Comparison of ENCODE assay signal across 17 cellular contexts in the genomic region with DNA sequence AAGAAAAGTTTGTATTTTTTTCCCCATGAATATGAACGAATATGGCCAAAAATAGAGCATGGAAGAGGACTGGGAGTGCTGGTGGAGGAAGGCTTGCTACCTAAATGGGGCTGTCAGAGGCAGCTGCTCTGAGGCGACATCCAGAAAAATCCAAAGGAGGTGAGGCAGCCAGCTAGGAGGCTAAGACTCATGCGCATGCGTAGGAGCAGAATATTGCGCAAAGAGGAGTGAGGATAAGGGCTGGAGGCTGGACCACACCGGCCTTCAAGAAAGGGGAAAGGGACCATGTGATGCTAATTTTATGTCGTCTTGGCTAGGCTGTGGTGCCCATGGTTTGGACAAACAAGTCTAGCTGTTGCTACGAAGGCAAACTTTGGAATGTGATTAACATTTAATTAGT. TPM values are rescaled to one million over a fixed set of nuclear protein-coding genes. Genes with fewer than 3 reads are reported as not detected.
DNase-seq lines count a peak whose midpoint lies in the region; ATAC-seq, FAIRE-seq and TF ChIP-seq lines count a peak whose summit lies in the region.
"Had no signal": no experiment of that assay in that cellular context is flagged by ENCODE, and none has a peak within 500 bp of the region (broad histone marks: within the 10 kb centered on the region; RNA-seq: fewer than 3 reads in every experiment).

No MANE protein-coding gene starts in this region.

- no peak overlapping the region for H3K9ac ChIP-seq in IMR-90 (ENCODE audit: low read depth, low read length)
- no peak overlapping the region for H3K9ac ChIP-seq in endothelial cell of umbilical vein (replicated peaks; ENCODE audit: extremely low read depth, insufficient read depth, low read length)
- H3K9ac ChIP-seq: GM23248 had no signal

- 79% methylated on average over 3 of the region's 8 CpGs; no CpG with 5 or more reads in 1 of the 2 experiments for WGBS in IMR-90 (ENCODE audit: extremely low coverage in 2 of 2, insufficient read length in 1 of 2), 2 experiments
- WGBS in testis, 2 donors = 61 to 67% methylated on average over 8 of the region's 8 CpGs

- H3K14ac ChIP-seq in IMR-90 (replicated peaks; ENCODE audit: low read depth, low read length) = no peak overlapping the region

- H3K4me3 ChIP-seq in IMR-90 (ENCODE audit: insufficient read depth, low read depth, low read length) (no peak overlapping the region), endothelial cell of umbilical vein (replicated peaks in 1 of 3; ENCODE audit: insufficient read depth in 1 of 3, low read depth in 1 of 3, low read length in 3 of 3) (no peak overlapping the region), testis (peak overlapping the region in 1 of 2 donors; percentile 32)
- H3K4me3 ChIP-seq: GM23248 had no signal

- TF ChIP-seq CTCF in IMR-90 (conservative IDR thresholded peaks at IDR 0.05; ENCODE audit: low read depth, low read length) (no peak), endothelial cell of umbilical vein (IDR thresholded peaks at IDR 0.05; ENCODE audit: extremely low read depth in 1 of 2, insufficient read depth in 1 of 2, low read depth in 1 of 2, low read length in 2 of 2) (no peak), testis (IDR thresholded peaks at IDR 0.05) (no peak)

- DNase-seq in IMR-90 (no peak), NCI-H1930 (lab: John Stamatoyannopoulos, UW) (peak; percentile 45 to 60), endothelial cell of umbilical vein (ENCODE audit: low read depth, low spot score) (no peak), testis (peak; percentile 40), NCI-H2107 (lab: John Stamatoyannopoulos, UW) (no peak)
- DNase-seq: DMS79, KG1, NCI-H1048, NCI-H2171 treated with DMSO at 0.1 percent for 48 hours, NCI-H446, SW 1271 had no signal

- no peaks in the 10 kb centered on the region for H3K9me3 ChIP-seq in IMR-90 (ENCODE audit: control insufficient read depth, insufficient read depth, low read length)
- no peaks in the 10 kb centered on the region for H3K9me3 ChIP-seq in endothelial cell of umbilical vein (replicated peaks; ENCODE audit: control insufficient read depth, insufficient read depth, low read length)
- H3K9me3 ChIP-seq in testis = no peaks in the 10 kb centered on the region

- no peak overlapping the region for H2AK9ac ChIP-seq in IMR-90 (replicated peaks; ENCODE audit: low read depth, low read length, poor library complexity)

- TF ChIP-seq RAD21 in IMR-90 (IDR thresholded peaks at IDR 0.05; ENCODE audit: low read length) = no peak

- no peak overlapping the region for H4K8ac ChIP-seq in IMR-90 (ENCODE audit: low read depth in 2 of 2, low read length in 2 of 2)

- no peaks in the 10 kb centered on the region for H3K79me1 ChIP-seq in IMR-90 (ENCODE audit: low read depth in 1 of 2, low read length in 2 of 2)

- FAIRE-seq in endothelial cell of umbilical vein (lab: Jason Lieb, UNC) = no peak
- FAIRE-seq: RCC 7860 had no signal

- no peak overlapping the region for H3K4me2 ChIP-seq in IMR-90 (ENCODE audit: low read depth, low read length)
- no peak overlapping the region for H3K4me2 ChIP-seq in endothelial cell of umbilical vein (ENCODE audit: insufficient read depth, low read length)

- ATAC-seq in IMR-90 (ENCODE audit: low read depth) (no peak), GM21367 (IDR thresholded peaks at IDR 0.05; ENCODE audit: unreplicated experiment) (no peak), HG03439 (IDR thresholded peaks at IDR 0.05; ENCODE audit: unreplicated experiment) (no peak)

- H3K4ac ChIP-seq in IMR-90 (ENCODE audit: low read depth, low read length) = no peak overlapping the region

- H2AFZ ChIP-seq in IMR-90 (replicated peaks; ENCODE audit: low read length, poor library complexity) = no peak overlapping the region
- H2AFZ ChIP-seq in endothelial cell of umbilical vein (ENCODE audit: low read depth, low read length) = peak overlapping the region; percentile 68

- H2BK120ac ChIP-seq in IMR-90 (ENCODE audit: low read depth, low read length) = no peak overlapping the region

- H4K20me1 ChIP-seq in IMR-90 (ENCODE audit: insufficient read depth, low read length) (0 out of 2 replicates have a peak, but pooled peaks cover 3% of the 10 kb centered on the region), endothelial cell of umbilical vein (replicated peaks; ENCODE audit: control insufficient read depth, extremely low read depth, insufficient read depth, low read length) (no peaks in the 10 kb centered on the region)

- no peak overlapping the region for H2BK20ac ChIP-seq in IMR-90 (ENCODE audit: low read depth, low read length)

- CTCF ChIA-PET in IMR-90 (lab: Yijun Ruan, JAX) = interaction anchor here (1.0 to 1.5 kb wide), 3 partner anchors 38 to 510 kb away, joined by 4 to 6 read pairs (median 4); no protein-coding TSS in a partner anchor
- CTCF ChIA-PET in endothelial cell of umbilical vein (lab: Charles Lee) = interaction anchor here (0.6 to 6.2 kb wide), 7 partner anchors 10 to 510 kb away, joined by 3 to 440 read pairs (median 5); no protein-coding TSS in a partner anchor

- POLR2A ChIA-PET in IMR-90 (lab: Charles Lee; ENCODE audit: unreplicated experiment) (no interaction called here), endothelial cell of umbilical vein (lab: Charles Lee) (no interaction called here)

- no peaks in the 10 kb centered on the region for H3K79me2 ChIP-seq in endothelial cell of umbilical vein (ENCODE audit: control insufficient read depth, insufficient read depth, low read length)

- in situ Hi-C loops in IMR-90 (cut with MboI; ENCODE audit: low sequenced_read_pairs) = loop anchor here (5.0 kb wide), 1 partner anchor 48 kb away; no protein-coding TSS in a partner anchor

- H4K91ac ChIP-seq in IMR-90 (ENCODE audit: insufficient read depth, low read depth, low read length) = no peak overlapping the region

- H3K56ac ChIP-seq in IMR-90 (ENCODE audit: extremely low read depth, insufficient read depth, low read length) = no peak overlapping the region

- H3K4me1 ChIP-seq in IMR-90 (ENCODE audit: control insufficient read depth, insufficient read depth, low read length) (peaks cover 2% of the 10 kb centered on the region; the same call in 1 of the 2 replicates), endothelial cell of umbilical vein (ENCODE audit: control insufficient read depth, extremely low read depth, insufficient read depth, low read length) (no peaks in the 10 kb centered on the region), testis (peaks cover 5% of the 10 kb centered on the region)

- H3K27me3 ChIP-seq in IMR-90 (ENCODE audit: control insufficient read depth, insufficient read depth, low read length) = peaks cover 4% of the 10 kb centered on the region
- H3K27me3 ChIP-seq in endothelial cell of umbilical vein (ENCODE audit: control insufficient read depth in 2 of 2, insufficient read depth in 2 of 2, low read length in 2 of 2) = peaks cover 0 to 5% of the 10 kb centered on the region in 2 experiments
- H3K27me3 ChIP-seq in testis = no peaks in the 10 kb centered on the region

- no peak overlapping the region for H2BK5ac ChIP-seq in IMR-90 (ENCODE audit: low read depth, low read length, poor library complexity, severe bottlenecking)

- intact Hi-C loops in IMR-90 (cut with micrococcal nuclease) = loop anchor here (10.0 kb wide), 1 partner anchor 196 kb away; no protein-coding TSS in a partner anchor
- intact Hi-C loops in endothelial cell of umbilical vein (cut with micrococcal nuclease) = no loop called here
- intact Hi-C loops in testis (cut with DNase I; ENCODE audit: low total_unique reads) = loop anchor here (10.0 kb wide), 1 partner anchor 106 kb away; no protein-coding TSS in a partner anchor

- dilution Hi-C loops in IMR-90 (cut with HindIII; ENCODE audit: low sequenced_read_pairs, unreplicated experiment) (no loop called here), endothelial cell of umbilical vein (cut with MboI; ENCODE audit: extremely low pct_ligation_motif_present, low sequenced_read_pairs) (no loop called here)

- H2BK15ac ChIP-seq in IMR-90 (ENCODE audit: low read depth, low read length) = no peak overlapping the region

- TF ChIP-seq POLR2A in IMR-90 (IDR thresholded peaks at IDR 0.05; ENCODE audit: low read depth, low read length) (no peak), endothelial cell of umbilical vein (IDR thresholded peaks at IDR 0.05; ENCODE audit: low read depth, low read length) (no peak), testis (IDR thresholded peaks at IDR 0.05) (no peak)

- no peak overlapping the region for H3K23ac ChIP-seq in IMR-90 (ENCODE audit: low read depth, low read length)

- H3K36me3 ChIP-seq in IMR-90 (ENCODE audit: control insufficient read depth, insufficient read depth, low read length) (no peaks in the 10 kb centered on the region), endothelial cell of umbilical vein (ENCODE audit: control insufficient read depth in 2 of 2, extremely low read depth in 1 of 2, insufficient read depth in 2 of 2, low read length in 2 of 2) (no peaks in the 10 kb centered on the region), testis (ENCODE audit: low read depth, missing control alignments) (no peaks in the 10 kb centered on the region)

- no peaks in the 10 kb centered on the region for H3K9me1 ChIP-seq in IMR-90 (ENCODE audit: insufficient read depth, low read length)
- no peaks in the 10 kb centered on the region for H3K9me1 ChIP-seq in endothelial cell of umbilical vein (replicated peaks; ENCODE audit: control insufficient read depth, extremely low read depth, insufficient read depth, low read length)

- no peak overlapping the region for H2AK5ac ChIP-seq in IMR-90 (ENCODE audit: low read depth, low read length)

- no TSS peak for BruUV-seq in IMR-90 (replicated peaks; lab: Mats Ljungman, UMichigan)
- no TSS peak for BruUV-seq in endothelial cell of umbilical vein (replicated peaks; lab: Mats Ljungman, UMichigan)

- no peak overlapping the region for H4K5ac ChIP-seq in IMR-90 (ENCODE audit: low read depth, low read length)

- H3K27ac ChIP-seq in IMR-90 (ENCODE audit: insufficient read depth, low read length) = no peak overlapping the region
- H3K27ac ChIP-seq in endothelial cell of umbilical vein (ENCODE audit: insufficient read depth, low read depth, low read length) = no peak overlapping the region
- H3K27ac ChIP-seq in testis = no peak overlapping the region
- H3K27ac ChIP-seq: GM23248 had no signal

- H3K18ac ChIP-seq in IMR-90 (ENCODE audit: low read depth, low read length) = no peak overlapping the region

RNA-seq across cellular contexts. Expression of a gene that starts 30.5 kb away (rescaled TPM):
- total RNA-seq in IMR-90 (2012; rRNA removed) (not detected in 2 replicates), endothelial cell of umbilical vein (not detected in 2 replicates), testis (10 to 100 TPM; 52.8 to 55.5 TPM)
- polyA plus RNA-seq in IMR-90 (2012; rRNA removed) (0.02 TPM in 1 of 2 replicates, not detected in the other), endothelial cell of umbilical vein (not detected in 2 replicates), testis (ENCODE audit: insufficient read depth, low read depth, low replicate concordance) (44.7 TPM)
- 0.01 and 0.07 TPM in 2 replicates for polyA plus RNA-seq in IMR-90 (2012; cell fraction: cytosol; rRNA removed)
- polyA plus RNA-seq in IMR-90 (2012; cell fraction: nucleus; rRNA removed; ENCODE audit: low replicate concordance) = 0.29 and 0.81 TPM in 2 replicates
- not detected in 2 replicates for polyA plus RNA-seq in endothelial cell of umbilical vein (2011; cell fraction: cytosol; rRNA removed)
- polyA plus RNA-seq in endothelial cell of umbilical vein (2011; cell fraction: nucleus; rRNA removed) = 0.03 and 0.04 TPM in 2 replicates
- polyA plus RNA-seq in endothelial cell of umbilical vein (2012) = 0.07 TPM in 1 of 2 replicates, not detected in the other
- polyA minus RNA-seq in endothelial cell of umbilical vein = 0.04 and 0.12 TPM in 2 replicates
- polyA minus RNA-seq in endothelial cell of umbilical vein (2011; cell fraction: cytosol; rRNA and poly(A)+ RNA removed) = not detected
- polyA minus RNA-seq in endothelial cell of umbilical vein (2011; cell fraction: nucleus; rRNA and poly(A)+ RNA removed) = not detected in 2 replicates
- total RNA-seq: GM23248, OCI-LY7, SK-MEL-5 had no signal
- polyA plus RNA-seq: GM23248 had no signal

RNA-seq across cellular contexts. Expression of a gene that starts 32.3 kb away (rescaled TPM):
- total RNA-seq in IMR-90 (2012; rRNA removed) (74.9 and 78.6 TPM in 2 replicates), endothelial cell of umbilical vein (282 and 302 TPM in 2 replicates), testis (100 to 1,000 TPM; 407 to 411 TPM)
- polyA plus RNA-seq in IMR-90 (2012; rRNA removed) (90.3 and 108 TPM in 2 replicates), endothelial cell of umbilical vein (102 and 114 TPM in 2 replicates), testis (ENCODE audit: insufficient read depth, low read depth, low replicate concordance) (229 TPM)
- 85.8 and 94.9 TPM in 2 replicates for polyA plus RNA-seq in IMR-90 (2012; cell fraction: cytosol; rRNA removed)
- polyA plus RNA-seq in IMR-90 (2012; cell fraction: nucleus; rRNA removed; ENCODE audit: low replicate concordance) = 274 and 320 TPM in 2 replicates
- polyA plus RNA-seq in endothelial cell of umbilical vein (2011; cell fraction: cytosol; rRNA removed) = 110 and 114 TPM in 2 replicates
- polyA plus RNA-seq in endothelial cell of umbilical vein (2011; cell fraction: nucleus; rRNA removed) = 269 and 284 TPM in 2 replicates
- 220 and 260 TPM in 2 replicates for polyA plus RNA-seq in endothelial cell of umbilical vein (2012)
- polyA minus RNA-seq in endothelial cell of umbilical vein = 139 and 157 TPM in 2 replicates
- 213 TPM for polyA minus RNA-seq in endothelial cell of umbilical vein (2011; cell fraction: cytosol; rRNA and poly(A)+ RNA removed)
- polyA minus RNA-seq in endothelial cell of umbilical vein (2011; cell fraction: nucleus; rRNA and poly(A)+ RNA removed) = 80.1 and 81.2 TPM in 2 replicates

Comparison
In these comparisons a context has a peak if more than half of its experiments do, and no peak if none do; other contexts are left out.
1. DNase-seq: peak in NCI-H1930 (2 of 2) and testis (single experiment); none in IMR-90 (single experiment), endothelial cell of umbilical vein (single experiment) and NCI-H2107 (single experiment).
2. RNA of a gene that starts 30.5 kb away (total RNA-seq): 52.8 to 55.5 TPM in testis; not detected in IMR-90 and not detected in endothelial cell of umbilical vein; every median in the first group is over 10 times any median in the second.